In genomic region chr11:22677153-22677890, GRCh38 we compare ENCODE assay signal across 20 cellular contexts. TPM values are rescaled to one million over a fixed set of nuclear protein-coding genes. Genes with fewer than 3 reads are reported as not detected.
DNase-seq lines count a peak whose midpoint lies in the region; ATAC-seq, FAIRE-seq and TF ChIP-seq lines count a peak whose summit lies in the region.
"Had no signal": no experiment of that assay in that cellular context is flagged by ENCODE, and none has a peak within 500 bp of the region (broad histone marks: within the 10 kb centered on the region; RNA-seq: fewer than 3 reads in every experiment).

No MANE protein-coding gene starts in this region.

- no peaks in the 10 kb centered on the region for H4K20me1 ChIP-seq in neural progenitor cell (ENCODE audit: low read depth)

- H3K36me3 Mint-ChIP-seq in neural progenitor cell (no peaks in the 10 kb centered on the region), chondrocyte (ENCODE audit: low read depth) (no peaks in the 10 kb centered on the region)
- no peaks in the 10 kb centered on the region for H3K36me3 Mint-ChIP-seq in activated CD4-positive, alpha-beta memory T cell treated with anti-CD3 and anti-CD28 coated beads, Interleukin-2, amount 10 ng/mL, durations not matched to agents 7 days and 5 days (ENCODE audit: low read depth)
- H3K36me3 Mint-ChIP-seq: activated CD8-positive, alpha-beta memory T cell treated with anti-CD3 and anti-CD28 coated beads, Interleukin-2, amount 10 ng/mL, durations not matched to agents 7 days and 5 days; activated naive CD4-positive, alpha-beta T cell treated with anti-CD3 and anti-CD28 coated beads, Interleukin-2, amount 50 U/mL, for 24 hours had no signal

- DNase-seq in bronchial epithelial cell (ENCODE audit: low read depth) (peak; percentile 51), neural progenitor cell (ENCODE audit: low spot score) (no peak), vagina (ENCODE audit: extremely low spot score in 2 of 2) (no peak), chondrocyte (ENCODE audit: low spot score) (no peak)
- no peak for DNase-seq in activated CD4-positive, alpha-beta memory T cell treated with anti-CD3 and anti-CD28 coated beads, Interleukin-2, amount 10 ng/mL, durations not matched to agents 7 days and 5 days
- DNase-seq: activated CD8-positive, alpha-beta memory T cell treated with anti-CD3 and anti-CD28 coated beads, Interleukin-2, amount 10 ng/mL, durations not matched to agents 7 days and 5 days; Calu3; erythroblast; mesenchymal stem cell; NCI-H187 treated with DMSO at 0.1 percent for 48 hours; NCI-H82; posterior cingulate gyrus; trophoblast cell had no signal

- H3K36me3 ChIP-seq in bronchial epithelial cell (ENCODE audit: control insufficient read depth, insufficient read depth, low read length): no peaks in the 10 kb centered on the region
- no peaks in the 10 kb centered on the region for H3K36me3 ChIP-seq in neural progenitor cell
- H3K36me3 ChIP-seq in vagina: no peaks in the 10 kb centered on the region
- H3K36me3 ChIP-seq: HAP-1 had no signal

- CTCF ChIA-PET in activated CD4-positive, alpha-beta memory T cell treated with anti-CD3 and anti-CD28 coated beads, Interleukin-2, amount 10 ng/mL, durations not matched to agents 7 days and 5 days (lab: Charles Lee): no interaction called here

- POLR2A ChIA-PET in activated CD4-positive, alpha-beta memory T cell treated with anti-CD3 and anti-CD28 coated beads, Interleukin-2, amount 10 ng/mL, durations not matched to agents 7 days and 5 days (lab: Charles Lee): no interaction called here

- no peak overlapping the region for H3K4me2 ChIP-seq in neural progenitor cell

- H3K4me3 ChIP-seq in bronchial epithelial cell (ENCODE audit: low read depth, low read length) (no peak overlapping the region), neural progenitor cell (no peak overlapping the region), vagina (no peak overlapping the region)
- H3K4me3 ChIP-seq: HAP-1 had no signal

- H3K4me3 Mint-ChIP-seq in neural progenitor cell: no peak overlapping the region
- no peak overlapping the region for H3K4me3 Mint-ChIP-seq in chondrocyte (ENCODE audit: unreplicated experiment)
- H3K4me3 Mint-ChIP-seq in activated CD4-positive, alpha-beta memory T cell treated with anti-CD3 and anti-CD28 coated beads, Interleukin-2, amount 10 ng/mL, durations not matched to agents 7 days and 5 days: no peak overlapping the region
- H3K4me3 Mint-ChIP-seq: activated CD8-positive, alpha-beta memory T cell treated with anti-CD3 and anti-CD28 coated beads, Interleukin-2, amount 10 ng/mL, durations not matched to agents 7 days and 5 days; activated naive CD4-positive, alpha-beta T cell treated with anti-CD3 and anti-CD28 coated beads, Interleukin-2, amount 50 U/mL, for 24 hours; central memory CD8-positive, alpha-beta T cell had no signal

- H3K27ac ChIP-seq in 22Rv1 (peak overlapping the region; percentile 99), neural progenitor cell (no peak overlapping the region), vagina (no peak overlapping the region)
- H3K27ac ChIP-seq: VCaP had no signal

- H3K9me3 ChIP-seq in neural progenitor cell (ENCODE audit: low read depth) (no peaks in the 10 kb centered on the region), vagina (no peaks in the 10 kb centered on the region)
- H3K9me3 ChIP-seq: HAP-1 had no signal

- FAIRE-seq in bronchial epithelial cell (lab: Jason Lieb, UNC): no peak

- H3K79me2 ChIP-seq in neural progenitor cell (ENCODE audit: low read depth): no peaks in the 10 kb centered on the region

- H3K4me1 Mint-ChIP-seq in neural progenitor cell: no peaks in the 10 kb centered on the region
- H3K4me1 Mint-ChIP-seq in chondrocyte (ENCODE audit: low read depth): peaks cover 16% of the 10 kb centered on the region
- no peaks in the 10 kb centered on the region for H3K4me1 Mint-ChIP-seq in activated CD4-positive, alpha-beta memory T cell treated with anti-CD3 and anti-CD28 coated beads, Interleukin-2, amount 10 ng/mL, durations not matched to agents 7 days and 5 days
- H3K4me1 Mint-ChIP-seq: activated CD8-positive, alpha-beta memory T cell treated with anti-CD3 and anti-CD28 coated beads, Interleukin-2, amount 10 ng/mL, durations not matched to agents 7 days and 5 days; activated naive CD4-positive, alpha-beta T cell treated with anti-CD3 and anti-CD28 coated beads, Interleukin-2, amount 50 U/mL, for 24 hours; central memory CD8-positive, alpha-beta T cell had no signal

- H3K9me3 Mint-ChIP-seq in neural progenitor cell: no peaks in the 10 kb centered on the region
- no peaks in the 10 kb centered on the region for H3K9me3 Mint-ChIP-seq in chondrocyte (ENCODE audit: low read depth)
- no peaks in the 10 kb centered on the region for H3K9me3 Mint-ChIP-seq in activated CD4-positive, alpha-beta memory T cell treated with anti-CD3 and anti-CD28 coated beads, Interleukin-2, amount 10 ng/mL, durations not matched to agents 7 days and 5 days
- H3K9me3 Mint-ChIP-seq: activated naive CD4-positive, alpha-beta T cell treated with anti-CD3 and anti-CD28 coated beads, Interleukin-2, amount 50 U/mL, for 24 hours; central memory CD8-positive, alpha-beta T cell had no signal

- no peak overlapping the region for H3K27ac Mint-ChIP-seq in neural progenitor cell
- no peak overlapping the region for H3K27ac Mint-ChIP-seq in chondrocyte (ENCODE audit: unreplicated experiment)
- no peak overlapping the region for H3K27ac Mint-ChIP-seq in activated CD4-positive, alpha-beta memory T cell treated with anti-CD3 and anti-CD28 coated beads, Interleukin-2, amount 10 ng/mL, durations not matched to agents 7 days and 5 days
- H3K27ac Mint-ChIP-seq: activated CD8-positive, alpha-beta memory T cell treated with anti-CD3 and anti-CD28 coated beads, Interleukin-2, amount 10 ng/mL, durations not matched to agents 7 days and 5 days; activated naive CD4-positive, alpha-beta T cell treated with anti-CD3 and anti-CD28 coated beads, Interleukin-2, amount 50 U/mL, for 24 hours had no signal

- peak; percentile 52 for ATAC-seq in GM19372 (IDR thresholded peaks at IDR 0.05; ENCODE audit: low read depth, unreplicated experiment)
- peak; percentile 34 for ATAC-seq in HG03460 (IDR thresholded peaks at IDR 0.05; ENCODE audit: unreplicated experiment)
- ATAC-seq: activated CD8-positive, alpha-beta memory T cell treated with anti-CD3 and anti-CD28 coated beads, Interleukin-2, amount 10 ng/mL, durations not matched to agents 7 days and 5 days had no signal

- H3K4me1 ChIP-seq in neural progenitor cell: no peaks in the 10 kb centered on the region
- H3K4me1 ChIP-seq in vagina: no peaks in the 10 kb centered on the region

- TF ChIP-seq POLR2A in vagina (IDR thresholded peaks at IDR 0.05): no peak

- H3K27me3 Mint-ChIP-seq in neural progenitor cell (ENCODE audit: insufficient read depth, low read depth) (no peaks in the 10 kb centered on the region), chondrocyte (ENCODE audit: low read depth) (peaks cover 4% of the 10 kb centered on the region)
- H3K27me3 Mint-ChIP-seq in activated CD4-positive, alpha-beta memory T cell treated with anti-CD3 and anti-CD28 coated beads, Interleukin-2, amount 10 ng/mL, durations not matched to agents 7 days and 5 days: peaks cover 5% of the 10 kb centered on the region

- H3F3A ChIP-seq in neural progenitor cell (ENCODE audit: low read depth): no peaks in the 10 kb centered on the region

- no peak for TF ChIP-seq CTCF in 22Rv1 (IDR thresholded peaks at IDR 0.05)
- no peak for TF ChIP-seq CTCF in bronchial epithelial cell (IDR thresholded peaks at IDR 0.05; ENCODE audit: insufficient read depth, low read length, severe bottlenecking)
- no peak for TF ChIP-seq CTCF in neural progenitor cell (IDR thresholded peaks at IDR 0.05)
- TF ChIP-seq CTCF in vagina (IDR thresholded peaks at IDR 0.05): no peak
- TF ChIP-seq CTCF in chondrocyte (IDR thresholded peaks at IDR 0.05): no peak

- no peak overlapping the region for H3K9ac ChIP-seq in neural progenitor cell

- no peak overlapping the region for H2AFZ ChIP-seq in neural progenitor cell (replicated peaks)

- intact Hi-C loops in vagina (cut with DNase I): no loop called here

- H3K27me3 ChIP-seq in bronchial epithelial cell (ENCODE audit: control insufficient read depth, insufficient read depth, low read length) (no peaks in the 10 kb centered on the region), neural progenitor cell (no peaks in the 10 kb centered on the region), vagina (no peaks in the 10 kb centered on the region)

RNA-seq across cellular contexts. Expression of gene GAS2, which starts 10.9 kb away (rescaled TPM):
- total RNA-seq in bronchial epithelial cell: 1.1 and 1.8 TPM in 2 replicates
- 3.0 and 6.4 TPM in 2 replicates for total RNA-seq in neural progenitor cell (ENCODE audit: low replicate concordance)
- 3.2 TPM for total RNA-seq in vagina
- total RNA-seq in chondrocyte: 1.2 to 1.7 TPM (median 1.6 TPM) in 3 replicates
- total RNA-seq in activated CD4-positive, alpha-beta memory T cell treated with anti-CD3 and anti-CD28 coated beads, Interleukin-2, amount 10 ng/mL, durations not matched to agents 7 days and 5 days: 1 to 10 TPM; 1.1 to 1.2 TPM

RNA-seq across cellular contexts. Expression of gene FANCF, which starts 51.7 kb away (rescaled TPM):
- total RNA-seq in bronchial epithelial cell: 8.3 and 13.4 TPM in 2 replicates
- total RNA-seq in neural progenitor cell (ENCODE audit: low replicate concordance): 21.9 and 24.3 TPM in 2 replicates
- total RNA-seq in vagina: 3.4 TPM
- 7.0 to 7.4 TPM (median 7.2 TPM) in 3 replicates for total RNA-seq in chondrocyte
- total RNA-seq in activated CD4-positive, alpha-beta memory T cell treated with anti-CD3 and anti-CD28 coated beads, Interleukin-2, amount 10 ng/mL, durations not matched to agents 7 days and 5 days: 10 to 100 TPM; 13.2 to 13.6 TPM
